ENCODE assay signal across 9 cellular contexts in the genomic region with DNA sequence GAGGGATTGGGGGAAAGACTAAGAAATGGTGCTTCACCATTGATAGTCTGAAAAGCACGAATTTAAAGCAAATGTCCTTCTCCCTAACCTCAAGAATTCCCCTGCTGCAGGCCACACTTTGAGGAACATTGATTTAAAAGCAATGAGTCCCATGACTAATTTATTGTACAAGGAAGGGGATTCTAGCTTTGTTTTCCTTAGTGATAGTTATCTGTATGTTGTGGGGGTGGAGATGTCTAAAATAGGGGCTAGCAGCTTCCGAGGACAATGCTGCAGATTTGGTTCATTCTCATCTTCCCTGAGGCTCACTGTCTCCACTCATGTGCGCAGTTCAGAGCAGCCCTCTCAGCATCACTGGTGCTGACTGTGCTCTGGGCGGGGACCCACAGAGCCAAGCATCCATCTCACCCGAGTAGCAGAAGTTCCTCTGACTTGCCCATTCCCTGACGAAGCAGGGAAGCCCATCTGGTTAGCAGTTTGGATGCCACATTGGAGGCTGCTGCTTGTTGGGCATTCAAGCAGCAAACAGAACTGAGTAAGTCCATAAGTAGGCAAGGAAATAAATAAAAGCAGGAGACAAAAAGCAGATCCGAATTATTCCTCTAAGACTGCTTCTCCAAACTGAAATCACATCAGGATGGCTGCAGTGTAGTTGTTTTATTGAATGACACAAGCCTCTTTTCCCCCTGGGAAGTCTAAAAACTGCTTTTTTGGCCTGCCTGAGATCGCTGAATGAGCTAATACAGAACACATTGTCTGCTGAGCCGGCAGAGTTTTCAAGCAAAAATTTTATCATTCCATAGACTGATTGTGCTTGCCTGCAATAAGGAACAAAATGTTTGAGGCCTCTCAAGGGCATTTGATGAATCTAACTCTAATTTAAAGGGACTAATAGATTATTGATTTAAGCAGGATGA. TPM values are rescaled to one million over a fixed set of nuclear protein-coding genes. Genes with fewer than 3 reads are reported as not detected.
DNase-seq lines count a peak whose midpoint lies in the region; ATAC-seq and TF ChIP-seq lines count a peak whose summit lies in the region.
"Had no signal": no experiment of that assay in that cellular context is flagged by ENCODE, and none has a peak within 500 bp of the region (broad histone marks: within the 10 kb centered on the region; RNA-seq: fewer than 3 reads in every experiment).

No MANE protein-coding gene starts in this region.

- peak; percentile 9 for DNase-seq in GM23338 (ENCODE audit: low spot score)
- peak; percentile 23 for DNase-seq in iPS-NIHi7 (ENCODE audit: extremely low spot score)
- no peak for DNase-seq in RWPE1 (ENCODE audit: low spot score)
- DNase-seq in T-cell = no peak
- no peak for DNase-seq in NCI-H2029 (lab: John Stamatoyannopoulos, UW)

- H2AFZ ChIP-seq in GM23338 = peak overlapping the region; percentile 90

- H3K4me2 ChIP-seq in GM23338 = peak overlapping the region; percentile 28

- peak; percentile 68 for ATAC-seq in GM23338
- ATAC-seq in HG03159 (IDR thresholded peaks at IDR 0.05; ENCODE audit: unreplicated experiment) = no peak
- ATAC-seq in T-cell (replicated peaks in 1 of 4) = no peak

- H3K9me3 Mint-ChIP-seq in GM23338 (no peaks in the 10 kb centered on the region), brain (peaks cover 0 to 12% (median 8%) of the 10 kb centered on the region in 5 experiments), T-cell (no peaks in the 10 kb centered on the region)
- H3K9me3 Mint-ChIP-seq: activated T-helper 1 cell treated with anti-CD3 and anti-CD28 coated beads, Interleukin-12 subunit alpha, Interleukin-12 subunit beta, Interleukin-2, Interleukin-4 antibody, amounts not matched to agents 30 ng/mL and 10 ng/mL and 1 ng/mL, durations not matched to agents 14 hours and 24 hours and 36 hours had no signal

- H3K9ac ChIP-seq in stomach smooth muscle (ENCODE audit: low read length in 2 of 2) = no peak overlapping the region

- H3K9me3 ChIP-seq in stomach smooth muscle (ENCODE audit: control insufficient read depth in 2 of 2, low read length in 2 of 2) = no peaks in the 10 kb centered on the region

- CTCF ChIA-PET in RWPE1 (lab: Yijun Ruan, JAX) (interaction anchor here (0.6 kb wide), 1 partner anchor 1545 kb away, joined by 4 read pairs; no protein-coding TSS in a partner anchor), T-cell (lab: Charles Lee) (no interaction called here)

- H3K4me1 ChIP-seq in GM23338 (ENCODE audit: insufficient read depth) (peaks cover 35% of the 10 kb centered on the region), stomach smooth muscle (ENCODE audit: control insufficient read depth, insufficient read depth, low read length) (peaks cover 24% of the 10 kb centered on the region)

- H3K27ac ChIP-seq in GM23338 (ENCODE audit: low read depth) (peak overlapping the region; percentile 88), stomach smooth muscle (ENCODE audit: low read length) (peak overlapping the region; percentile 46), RWPE1 (no peak overlapping the region)

- H3F3A ChIP-seq in GM23338 (replicated peaks; ENCODE audit: low read depth) = no peaks in the 10 kb centered on the region

- H3K36me3 Mint-ChIP-seq in GM23338 (ENCODE audit: low read depth) (no peaks in the 10 kb centered on the region), brain (peaks cover 6% of the 10 kb centered on the region), T-cell (no peaks in the 10 kb centered on the region)

- H3K9me2 ChIP-seq in GM23338 (ENCODE audit: insufficient read depth) = no peaks in the 10 kb centered on the region

- no peak for TF ChIP-seq CTCF in GM23338 (conservative IDR thresholded peaks at IDR 0.05; ENCODE audit: low read depth in 2 of 2)
- no peak for TF ChIP-seq CTCF in brain (conservative IDR thresholded peaks at IDR 0.05)
- no peak for TF ChIP-seq CTCF in RWPE1 (conservative IDR thresholded peaks at IDR 0.05; ENCODE audit: low read depth)

- H3K4me3 Mint-ChIP-seq in GM23338 (no peak overlapping the region), brain (peak overlapping the region; percentile 11 to 62 (median 58)), T-cell (no peak overlapping the region)
- H3K4me3 Mint-ChIP-seq: activated T-helper 1 cell treated with anti-CD3 and anti-CD28 coated beads, Interleukin-12 subunit alpha, Interleukin-12 subunit beta, Interleukin-2, Interleukin-4 antibody, amounts not matched to agents 30 ng/mL and 10 ng/mL and 1 ng/mL, durations not matched to agents 14 hours and 24 hours and 36 hours had no signal

- POLR2A ChIA-PET in RWPE1 (lab: Yijun Ruan, JAX; ENCODE audit: low non-redundant PET) (no interaction called here), T-cell (lab: Charles Lee) (no interaction called here)

- H3K79me2 ChIP-seq in GM23338 (replicated peaks; ENCODE audit: insufficient read depth) = no peaks in the 10 kb centered on the region

- peaks cover 3% of the 10 kb centered on the region for H3K27me3 Mint-ChIP-seq in GM23338 (ENCODE audit: insufficient read depth, low read depth, poor library complexity)
- H3K27me3 Mint-ChIP-seq in brain = peaks cover 15% of the 10 kb centered on the region
- peaks cover 3% of the 10 kb centered on the region in 2 donors for H3K27me3 Mint-ChIP-seq in T-cell

- H3K27ac Mint-ChIP-seq in GM23338 (peak overlapping the region; percentile 29; the same call in 1 of the 2 replicates), brain (peak overlapping the region; percentile 38 to 89 (median 83)), T-cell (no peak overlapping the region)
- H3K27ac Mint-ChIP-seq: activated T-helper 1 cell treated with anti-CD3 and anti-CD28 coated beads, Interleukin-12 subunit alpha, Interleukin-12 subunit beta, Interleukin-2, Interleukin-4 antibody, amounts not matched to agents 30 ng/mL and 10 ng/mL and 1 ng/mL, durations not matched to agents 14 hours and 24 hours and 36 hours had no signal

- H3K27me3 ChIP-seq in GM23338 (ENCODE audit: insufficient read depth) = no peaks in the 10 kb centered on the region
- no peaks in the 10 kb centered on the region for H3K27me3 ChIP-seq in stomach smooth muscle (ENCODE audit: control insufficient read depth in 1 of 2, insufficient read depth in 2 of 2, low read length in 2 of 2)

- no peaks in the 10 kb centered on the region for H4K20me1 ChIP-seq in GM23338 (replicated peaks; ENCODE audit: insufficient read depth)

- H3K4me1 Mint-ChIP-seq in GM23338 = peaks cover 27% of the 10 kb centered on the region
- peaks cover 73% of the 10 kb centered on the region for H3K4me1 Mint-ChIP-seq in brain
- no peaks in the 10 kb centered on the region for H3K4me1 Mint-ChIP-seq in T-cell

- peak overlapping the region; percentile 1; the same call in 1 of the 2 replicates for H3K4me3 ChIP-seq in GM23338
- peak overlapping the region in 1 of 2 donors; percentile 10 for H3K4me3 ChIP-seq in stomach smooth muscle (ENCODE audit: low read length in 2 of 2)

- H3K36me3 ChIP-seq in GM23338 (ENCODE audit: insufficient read depth) (no peaks in the 10 kb centered on the region), stomach smooth muscle (ENCODE audit: control insufficient read depth in 2 of 2, insufficient read depth in 2 of 2, low read length in 2 of 2) (no peaks in the 10 kb centered on the region)

TF ChIP-seq in GM23338, 12 proteins besides CTCF, POLR2A, EP300 and RAD21 (continues in another document):
- TF ChIP-seq, protein P1, sequence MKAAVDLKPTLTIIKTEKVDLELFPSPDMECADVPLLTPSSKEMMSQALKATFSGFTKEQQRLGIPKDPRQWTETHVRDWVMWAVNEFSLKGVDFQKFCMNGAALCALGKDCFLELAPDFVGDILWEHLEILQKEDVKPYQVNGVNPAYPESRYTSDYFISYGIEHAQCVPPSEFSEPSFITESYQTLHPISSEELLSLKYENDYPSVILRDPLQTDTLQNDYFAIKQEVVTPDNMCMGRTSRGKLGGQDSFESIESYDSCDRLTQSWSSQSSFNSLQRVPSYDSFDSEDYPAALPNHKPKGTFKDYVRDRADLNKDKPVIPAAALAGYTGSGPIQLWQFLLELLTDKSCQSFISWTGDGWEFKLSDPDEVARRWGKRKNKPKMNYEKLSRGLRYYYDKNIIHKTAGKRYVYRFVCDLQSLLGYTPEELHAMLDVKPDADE (IDR thresholded peaks at IDR 0.05) = no peak
- no peak for TF ChIP-seq ZNF114 (CRISPR knock-in tag; IDR thresholded peaks at IDR 0.05)
- TF ChIP-seq EZH2 (IDR thresholded peaks at IDR 0.05; ENCODE audit: low read depth, unreplicated experiment) = no peak
- no peak for TF ChIP-seq ZNF331 (CRISPR knock-in tag; IDR thresholded peaks at IDR 0.05; ENCODE audit: low read depth)
- TF ChIP-seq NANOG (IDR thresholded peaks at IDR 0.05; ENCODE audit: borderline replicate concordance) = no peak
- no peak for TF ChIP-seq POLR2AphosphoS5 (IDR thresholded peaks at IDR 0.05; ENCODE audit: low read depth)
- TF ChIP-seq CREB1 (CRISPR knock-in tag; IDR thresholded peaks at IDR 0.05; ENCODE audit: low read depth) = no peak
- TF ChIP-seq, protein P2, sequence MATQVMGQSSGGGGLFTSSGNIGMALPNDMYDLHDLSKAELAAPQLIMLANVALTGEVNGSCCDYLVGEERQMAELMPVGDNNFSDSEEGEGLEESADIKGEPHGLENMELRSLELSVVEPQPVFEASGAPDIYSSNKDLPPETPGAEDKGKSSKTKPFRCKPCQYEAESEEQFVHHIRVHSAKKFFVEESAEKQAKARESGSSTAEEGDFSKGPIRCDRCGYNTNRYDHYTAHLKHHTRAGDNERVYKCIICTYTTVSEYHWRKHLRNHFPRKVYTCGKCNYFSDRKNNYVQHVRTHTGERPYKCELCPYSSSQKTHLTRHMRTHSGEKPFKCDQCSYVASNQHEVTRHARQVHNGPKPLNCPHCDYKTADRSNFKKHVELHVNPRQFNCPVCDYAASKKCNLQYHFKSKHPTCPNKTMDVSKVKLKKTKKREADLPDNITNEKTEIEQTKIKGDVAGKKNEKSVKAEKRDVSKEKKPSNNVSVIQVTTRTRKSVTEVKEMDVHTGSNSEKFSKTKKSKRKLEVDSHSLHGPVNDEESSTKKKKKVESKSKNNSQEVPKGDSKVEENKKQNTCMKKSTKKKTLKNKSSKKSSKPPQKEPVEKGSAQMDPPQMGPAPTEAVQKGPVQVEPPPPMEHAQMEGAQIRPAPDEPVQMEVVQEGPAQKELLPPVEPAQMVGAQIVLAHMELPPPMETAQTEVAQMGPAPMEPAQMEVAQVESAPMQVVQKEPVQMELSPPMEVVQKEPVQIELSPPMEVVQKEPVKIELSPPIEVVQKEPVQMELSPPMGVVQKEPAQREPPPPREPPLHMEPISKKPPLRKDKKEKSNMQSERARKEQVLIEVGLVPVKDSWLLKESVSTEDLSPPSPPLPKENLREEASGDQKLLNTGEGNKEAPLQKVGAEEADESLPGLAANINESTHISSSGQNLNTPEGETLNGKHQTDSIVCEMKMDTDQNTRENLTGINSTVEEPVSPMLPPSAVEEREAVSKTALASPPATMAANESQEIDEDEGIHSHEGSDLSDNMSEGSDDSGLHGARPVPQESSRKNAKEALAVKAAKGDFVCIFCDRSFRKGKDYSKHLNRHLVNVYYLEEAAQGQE (IDR thresholded peaks at IDR 0.05; ENCODE audit: unreplicated experiment) = no peak
- no peak for TF ChIP-seq STAT1 (IDR thresholded peaks at IDR 0.05; ENCODE audit: unreplicated experiment)

RNA-seq across cellular contexts. Expression of a gene that starts 27.5 kb away (rescaled TPM):
- 0.14 and 0.39 TPM in 2 replicates for total RNA-seq in GM23338 (2014; rRNA removed; shearing (Covaris generic))
- polyA plus RNA-seq in GM23338 (2016; fragmentation: Nextera tagmentation; extraction: Ambion mirVana) = 0.30 and 0.42 TPM in 2 replicates
- 3.7 TPM for polyA plus RNA-seq in brain (ENCODE audit: insufficient read depth, low read depth, low replicate concordance)
- not detected for total RNA-seq in T-cell
- total RNA-seq: activated T-helper 1 cell treated with anti-CD3 and anti-CD28 coated beads, Interleukin-12 subunit alpha, Interleukin-12 subunit beta, Interleukin-2, Interleukin-4 antibody, amounts not matched to agents 30 ng/mL and 10 ng/mL and 1 ng/mL, durations not matched to agents 14 hours and 24 hours and 36 hours had no signal

Comparison
In these comparisons a context has a peak if more than half of its experiments do, and no peak if none do; other contexts are left out.
1. DNase-seq: peak in GM23338 (single experiment) and iPS-NIHi7 (single experiment); none in RWPE1 (single experiment), T-cell (0 of 34) and NCI-H2029 (single experiment).
2. H3K27ac Mint-ChIP-seq: peak in GM23338 (single experiment) and brain (5 of 5); none in T-cell (0 of 2).
3. H3K4me3 Mint-ChIP-seq: peak in brain (5 of 5); none in GM23338 (single experiment) and T-cell (0 of 3).